1 cellular context compared by ENCODE assay signal in genomic region chr12:6613776-6614512, GRCh38.
A peak's percentile ranks its signal among the peaks of the same experiment; 100 is the strongest.
TF ChIP-seq lines count a peak whose summit lies in the region.

No MANE protein-coding gene starts in this region.

TF ChIP-seq in HEK293, 187 proteins besides CTCF, POLR2A, EP300 and RAD21 (continued from another document):
- TF ChIP-seq ZNF561 (tag by site-specific recombination; IDR thresholded peaks at IDR 0.05; ENCODE audit: borderline replicate concordance) (peak; percentile 86), ZNF830 (tag by site-specific recombination; IDR thresholded peaks at IDR 0.05; ENCODE audit: low read depth) (no peak), FEZF1 (tag by site-specific recombination; IDR thresholded peaks at IDR 0.05) (no peak), REST (tag by site-specific recombination; IDR thresholded peaks at IDR 0.05) (0 out of 2 replicates have a peak, but pooled peaks have one; percentile 22), ZNF692 (tag by site-specific recombination; IDR thresholded peaks at IDR 0.05) (peak; percentile 97)
